ENCODE assay signal across 20 cellular contexts in the genomic region with DNA sequence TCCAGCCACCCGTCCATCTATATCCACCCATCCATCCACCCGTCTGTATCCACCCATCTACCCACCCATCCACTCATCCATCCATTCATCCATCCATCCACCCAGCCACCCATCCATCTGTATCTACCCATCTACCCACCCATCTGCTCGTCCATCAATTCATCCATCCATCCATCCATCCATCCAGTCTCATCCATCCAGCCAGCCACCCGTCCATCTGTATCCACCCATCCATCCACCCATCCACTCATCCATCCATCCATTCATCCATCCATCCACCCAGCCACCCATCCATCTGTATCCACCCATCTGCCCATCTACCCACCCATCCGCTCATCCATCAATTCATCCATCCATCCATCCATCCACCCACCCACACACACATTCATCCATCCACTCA.
"Had no signal": no experiment of that assay in that cellular context is flagged by ENCODE, and none has a peak within 500 bp of the region (broad histone marks: within the 10 kb centered on the region; RNA-seq: fewer than 3 reads in every experiment).

No MANE protein-coding gene starts in this region.

- H3K4me3 Mint-ChIP-seq: mesothelial cell of epicardium; naive thymus-derived CD8-positive, alpha-beta T cell had no signal

- H3K4me1 ChIP-seq: esophagus muscularis mucosa, foreskin keratinocyte, gastroesophageal sphincter, heart right ventricle, left lung, lower lobe of right lung had no signal

- H3K9me3 Mint-ChIP-seq: mesothelial cell of epicardium; naive thymus-derived CD8-positive, alpha-beta T cell had no signal

- H3K27me3 ChIP-seq: foreskin keratinocyte had no signal

- H3K36me3 ChIP-seq: esophagus muscularis mucosa, gastroesophageal sphincter, heart right ventricle, left lung, lower lobe of right lung had no signal

- H3K4me1 Mint-ChIP-seq: mesothelial cell of epicardium; naive thymus-derived CD8-positive, alpha-beta T cell had no signal

- H3K4me3 ChIP-seq: coronary artery, dorsolateral prefrontal cortex, esophagus muscularis mucosa, gastroesophageal sphincter, heart right ventricle, left lung, lower lobe of right lung, mucosa of descending colon had no signal

- H3K36me3 Mint-ChIP-seq: mesothelial cell of epicardium; naive B cell; naive thymus-derived CD8-positive, alpha-beta T cell had no signal

- H3K9me3 ChIP-seq: esophagus muscularis mucosa, heart right ventricle, left lung, lower lobe of right lung, mucosa of descending colon had no signal

- DNase-seq: dermis blood vessel endothelial cell; dorsolateral prefrontal cortex; effector CD4-positive, alpha-beta T cell; effector memory CD4-positive, alpha-beta T cell; foreskin keratinocyte; head of caudate nucleus; heart right ventricle; hippocampal formation; left cardiac atrium; left ventricle myocardium superior; lower lobe of right lung; mesenchymal stem cell; mucosa of descending colon; naive B cell had no signal

- H3K27ac Mint-ChIP-seq: mesothelial cell of epicardium; naive B cell; naive thymus-derived CD8-positive, alpha-beta T cell had no signal

- ATAC-seq: foreskin keratinocyte; gastroesophageal sphincter; heart right ventricle; left cardiac atrium; left lung; left ventricle myocardium superior; lower lobe of right lung; mucosa of descending colon; naive thymus-derived CD8-positive, alpha-beta T cell had no signal

- H3K27ac ChIP-seq: coronary artery, dorsolateral prefrontal cortex, esophagus muscularis mucosa, foreskin keratinocyte, gastroesophageal sphincter, heart right ventricle, left lung, lower lobe of right lung had no signal
